35 cellular contexts compared by ENCODE assay signal in the genomic region with DNA sequence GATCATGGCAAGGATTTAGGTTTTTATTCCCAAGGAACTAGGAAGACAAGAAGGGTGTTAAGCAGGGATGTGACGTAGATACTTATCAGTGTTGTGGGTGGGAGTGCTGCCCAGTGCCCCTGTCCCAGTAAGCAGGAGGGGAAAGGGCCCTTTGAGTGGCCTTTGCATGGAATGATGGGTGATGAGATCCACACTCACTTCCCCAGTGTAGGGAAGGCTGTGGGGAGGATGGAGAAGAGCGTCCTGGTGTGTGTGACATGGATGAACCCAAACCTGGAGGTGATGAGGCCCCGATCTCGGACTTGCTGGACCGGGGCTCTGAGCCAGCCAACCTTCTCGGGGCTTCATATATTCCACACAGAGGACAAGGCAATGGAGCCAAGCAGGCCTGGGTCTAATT.
"Had no signal": no experiment of that assay in that cellular context is flagged by ENCODE, and none has a peak within 500 bp of the region (broad histone marks: within the 10 kb centered on the region; RNA-seq: fewer than 3 reads in every experiment).

No MANE protein-coding gene starts in this region.

- H3K4me3 ChIP-seq: MG63 had no signal

- H3K27ac ChIP-seq: KMS-11 had no signal

- H3K36me3 ChIP-seq: MG63 had no signal

- DNase-seq: Karpas-422, Kasumi-1, MG63, MM.1S, MV-4-11, NCI-H1048, NCI-H1092, NCI-H1092 treated with DMSO at 0.1 percent for 48 hours, NCI-H1105, NCI-H1105 treated with DMSO at 0.1 percent for 48 hours, NCI-H1417, NCI-H1417 treated with DMSO at 0.1 percent for 48 hours, NCI-H1436, NCI-H1436 treated with DMSO at 0.1 percent for 48 hours, NCI-H146, NCI-H1694, NCI-H1694 treated with DMSO at 0.1 percent for 48 hours, NCI-H187, NCI-H187 treated with DMSO at 0.1 percent for 48 hours, NCI-H1930, NCI-H2029, NCI-H2029 treated with DMSO at 0.1 percent for 48 hours, NCI-H2081, NCI-H2081 treated with DMSO at 0.1 percent for 48 hours, NCI-H2107, NCI-H2171, NCI-H2171 treated with DMSO at 0.1 percent for 48 hours, NCI-H2227 treated with DMSO at 0.1 percent for 48 hours, NCI-H226, NCI-H345, NCI-H446, NCI-H446 treated with DMSO at 0.1 percent for 48 hours, NCI-H510A, NCI-H510A treated with DMSO at 0.1 percent for 48 hours had no signal

- H3K27me3 ChIP-seq: MG63 had no signal

- H3K9me3 ChIP-seq: MG63 had no signal

- H3K4me2 ChIP-seq: KMS-11 had no signal

- H3K9ac ChIP-seq: KMS-11 had no signal
